8 cellular contexts compared by ENCODE assay signal in the genomic region with DNA sequence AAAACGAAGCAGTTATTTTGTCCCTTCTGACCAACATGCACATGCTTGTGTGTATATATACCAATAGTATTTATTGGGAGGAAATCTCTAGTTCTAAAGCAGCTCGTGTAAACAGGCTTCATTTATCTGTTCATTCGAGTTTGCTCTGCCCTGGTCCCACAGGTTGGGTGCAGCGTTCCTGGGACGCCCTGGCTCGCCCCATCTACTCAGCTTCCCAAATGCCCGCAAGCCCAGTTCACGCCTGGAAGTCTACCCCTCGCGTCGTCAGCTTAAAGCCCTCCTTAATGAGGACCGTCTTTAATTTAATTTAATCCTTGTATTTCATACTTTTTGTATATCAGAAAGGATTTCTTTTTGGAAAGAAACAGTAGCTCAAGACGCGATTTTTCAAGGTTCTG. TPM values are rescaled to one million over a fixed set of nuclear protein-coding genes. Genes with fewer than 3 reads are reported as not detected.
A peak's percentile ranks its signal among the peaks of the same experiment; 100 is the strongest.
DNase-seq lines count a peak whose midpoint lies in the region; ATAC-seq and TF ChIP-seq lines count a peak whose summit lies in the region.

No MANE protein-coding gene starts in this region.

- peaks cover 40% of the 10 kb centered on the region for H3K27me3 Mint-ChIP-seq in CD4-positive, CD25-positive, alpha-beta regulatory T cell
- H3K27me3 Mint-ChIP-seq in neural crest cell (ENCODE audit: low read depth), result peaks cover 40% of the 10 kb centered on the region

- no peak overlapping the region for H3K27ac Mint-ChIP-seq in CD4-positive, CD25-positive, alpha-beta regulatory T cell
- no peak overlapping the region for H3K27ac Mint-ChIP-seq in neural crest cell (ENCODE audit: unreplicated experiment)

- TF ChIP-seq CTCF in OCI-LY1 (IDR thresholded peaks at IDR 0.05; ENCODE audit: low read length), result no peak
- no peak for TF ChIP-seq CTCF in neural crest cell (conservative IDR thresholded peaks at IDR 0.05)
- no peak for TF ChIP-seq CTCF in adrenal gland (IDR thresholded peaks at IDR 0.05)

- peaks cover 2% of the 10 kb centered on the region for H3K36me3 ChIP-seq in CD4-positive, CD25-positive, alpha-beta regulatory T cell (ENCODE audit: control insufficient read depth, insufficient read depth, low read length)
- no peaks in the 10 kb centered on the region for H3K36me3 ChIP-seq in OCI-LY1 (ENCODE audit: insufficient read depth, low read length)
- H3K36me3 ChIP-seq in adrenal gland (replicated peaks in 1 of 2), result no peaks in the 10 kb centered on the region

- H3K27ac ChIP-seq in CD4-positive, CD25-positive, alpha-beta regulatory T cell (ENCODE audit: insufficient read depth, low read length, poor library complexity, severe bottlenecking), result no peak overlapping the region
- H3K27ac ChIP-seq in OCI-LY1 (ENCODE audit: low read depth, low read length, poor library complexity, severe bottlenecking) (no peak overlapping the region), adrenal gland (no peak overlapping the region)

- H4K20me1 ChIP-seq in OCI-LY1 (ENCODE audit: insufficient read depth, low read length), result no peaks in the 10 kb centered on the region

- no peak overlapping the region for H3K9ac ChIP-seq in OCI-LY1 (ENCODE audit: low read length)

- no peak for ATAC-seq in CD4-positive, CD25-positive, alpha-beta regulatory T cell (ENCODE audit: low read depth in 2 of 2)
- ATAC-seq in esophagus mucosa, result peak; percentile 39
- no peak for ATAC-seq in HG03432 (IDR thresholded peaks at IDR 0.05; ENCODE audit: unreplicated experiment)
- no peak for ATAC-seq in GM18868 (IDR thresholded peaks at IDR 0.05; ENCODE audit: unreplicated experiment)
- no peak for ATAC-seq in activated CD4-positive, CD25-positive, alpha-beta regulatory T cell treated with anti-CD3 and anti-CD28 coated beads, Interleukin-2, amount 50 U/mL, for 24 hours

- no peaks in the 10 kb centered on the region for H3K9me3 ChIP-seq in CD4-positive, CD25-positive, alpha-beta regulatory T cell (ENCODE audit: control insufficient read depth in 2 of 2, low read length in 2 of 2)
- H3K9me3 ChIP-seq in OCI-LY1 (ENCODE audit: low read length) (no peaks in the 10 kb centered on the region), adrenal gland (replicated peaks in 1 of 3) (no peaks in the 10 kb centered on the region)

- no peaks in the 10 kb centered on the region for H3K9me3 Mint-ChIP-seq in CD4-positive, CD25-positive, alpha-beta regulatory T cell
- H3K9me3 Mint-ChIP-seq in neural crest cell, result no peaks in the 10 kb centered on the region

- H3F3A ChIP-seq in OCI-LY1 (ENCODE audit: insufficient read depth, low read length), result no peaks in the 10 kb centered on the region

- peak overlapping the region; percentile 52 for H3K4me3 ChIP-seq in CD4-positive, CD25-positive, alpha-beta regulatory T cell (ENCODE audit: low read depth, low read length)
- H3K4me3 ChIP-seq in OCI-LY1 (ENCODE audit: low read depth, low read length, poor library complexity, severe bottlenecking), result peak overlapping the region; percentile 48
- H3K4me3 ChIP-seq in adrenal gland, result peak overlapping the region in 2 of 4 donors; percentile 16 to 27

- peak overlapping the region; percentile 60 for H3K4me2 ChIP-seq in OCI-LY1 (ENCODE audit: low read length)

- DNase-seq in CD4-positive, CD25-positive, alpha-beta regulatory T cell, result no peak
- DNase-seq in neural crest cell (ENCODE audit: low read depth, low spot score), result no peak
- no peak for DNase-seq in adrenal gland

- peaks cover 11 to 30% (median 21%) of the 10 kb centered on the region in 4 donors for H3K4me1 Mint-ChIP-seq in CD4-positive, CD25-positive, alpha-beta regulatory T cell
- H3K4me1 Mint-ChIP-seq in neural crest cell, result peaks cover 17% of the 10 kb centered on the region

- H3K4me1 ChIP-seq in CD4-positive, CD25-positive, alpha-beta regulatory T cell (ENCODE audit: control insufficient read depth, insufficient read depth, low read length, poor library complexity, severe bottlenecking), result peaks cover 26% of the 10 kb centered on the region
- H3K4me1 ChIP-seq in OCI-LY1 (ENCODE audit: insufficient read depth, low read length, severe bottlenecking) (peaks cover 9% of the 10 kb centered on the region), adrenal gland (replicated peaks in 1 of 2) (peaks cover 4 to 13% of the 10 kb centered on the region in 2 donors)

- peaks cover 5% of the 10 kb centered on the region for H3K36me3 Mint-ChIP-seq in CD4-positive, CD25-positive, alpha-beta regulatory T cell
- peaks cover 15% of the 10 kb centered on the region for H3K36me3 Mint-ChIP-seq in neural crest cell (ENCODE audit: low read depth)

- H3K9me2 ChIP-seq in OCI-LY1 (ENCODE audit: low read depth, low read length), result no peaks in the 10 kb centered on the region

- no peak for TF ChIP-seq POLR2A in adrenal gland (IDR thresholded peaks at IDR 0.05)

- H2AFZ ChIP-seq in OCI-LY1 (ENCODE audit: low read length), result no peak overlapping the region

- peaks cover 17% of the 10 kb centered on the region for H3K27me3 ChIP-seq in CD4-positive, CD25-positive, alpha-beta regulatory T cell (ENCODE audit: control insufficient read depth, insufficient read depth, low read length)
- peaks cover 4% of the 10 kb centered on the region; the same call in 1 of the 2 replicates for H3K27me3 ChIP-seq in OCI-LY1 (ENCODE audit: insufficient read depth, low read length)
- no peaks in the 10 kb centered on the region for H3K27me3 ChIP-seq in adrenal gland

- H3K79me2 ChIP-seq in OCI-LY1 (ENCODE audit: insufficient read depth, low read length), result no peaks in the 10 kb centered on the region

- WGBS in adrenal gland, 4 donors, result 11 to 13% (median 12%) methylated on average over 14 of the region's 14 CpGs

- intact Hi-C loops in adrenal gland (cut with DNase I), result no loop called here

- H3K4me3 Mint-ChIP-seq in CD4-positive, CD25-positive, alpha-beta regulatory T cell, result peak overlapping the region; percentile 58 to 82 (median 78)
- H3K4me3 Mint-ChIP-seq in neural crest cell, result peak overlapping the region; percentile 59

RNA-seq across cellular contexts. Expression of a gene that starts 0.6 kb away (rescaled TPM):
- total RNA-seq in CD4-positive, CD25-positive, alpha-beta regulatory T cell, result 0.79 TPM
- polyA plus RNA-seq in CD4-positive, CD25-positive, alpha-beta regulatory T cell, result under 1 TPM in 1 of 4 donors, not detected in 3; 0.12 TPM
- 3.7 TPM for total RNA-seq in esophagus mucosa
- total RNA-seq in neural crest cell, result 0.75 and 1.1 TPM in 2 replicates
- total RNA-seq in adrenal gland, result 1 to 10 TPM; 1.5 to 4.3 (median 3.3) TPM
- polyA plus RNA-seq in adrenal gland, result 1 to 10 TPM in 2 of 3 donors, under 1 TPM in 1; 0.95 to 6.4 (median 3.8) TPM

RNA-seq across cellular contexts. Expression of a gene that starts 45.1 kb away (rescaled TPM):
- total RNA-seq in CD4-positive, CD25-positive, alpha-beta regulatory T cell, result 39.5 TPM
- 10 to 100 TPM; 36.8 to 39.5 (median 37.6) TPM for polyA plus RNA-seq in CD4-positive, CD25-positive, alpha-beta regulatory T cell
- 39.1 TPM for total RNA-seq in esophagus mucosa
- 33.6 and 37.1 TPM in 2 replicates for total RNA-seq in neural crest cell
- 10 to 100 TPM; 21.7 to 54.7 (median 29.8) TPM for total RNA-seq in adrenal gland
- polyA plus RNA-seq in adrenal gland, result 10 to 100 TPM; 12.6 to 37.7 (median 13.4) TPM

RNA-seq across cellular contexts. Expression of a gene that starts 49.9 kb away (rescaled TPM):
- total RNA-seq in CD4-positive, CD25-positive, alpha-beta regulatory T cell, result 36.7 TPM
- 10 to 100 TPM; 20.1 to 27.7 (median 24.0) TPM for polyA plus RNA-seq in CD4-positive, CD25-positive, alpha-beta regulatory T cell
- total RNA-seq in esophagus mucosa (25.7 TPM), neural crest cell (119 and 127 TPM in 2 replicates), adrenal gland (10 to 100 TPM in 7 of 8 donors, 1 to 10 TPM in 1; 9.1 to 20.8 (median 16.3) TPM)
- polyA plus RNA-seq in adrenal gland, result 10 to 100 TPM in 1 of 3 donors, 1 to 10 TPM in 2; 2.5 to 20.4 (median 4.2) TPM
